8 cellular contexts compared by ENCODE assay signal in the genomic region with DNA sequence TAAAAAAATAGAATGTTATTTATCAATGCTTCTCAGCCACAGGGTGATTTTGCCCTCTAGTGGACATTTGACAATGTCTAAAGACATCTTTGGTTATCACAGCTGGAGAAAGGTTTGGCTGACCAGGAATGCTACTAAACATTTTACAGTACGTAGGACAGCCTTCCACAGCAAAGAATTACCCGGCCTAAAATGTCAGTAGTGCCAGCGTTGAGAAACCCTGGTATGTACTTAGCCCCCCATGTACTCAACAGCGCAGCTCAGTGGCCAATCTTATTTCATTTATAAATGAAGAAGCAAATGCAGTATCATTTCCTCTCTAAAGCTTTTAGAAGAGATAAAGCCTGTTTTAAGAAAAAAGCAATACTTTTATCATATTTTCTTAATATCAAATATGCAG. TPM values are rescaled to one million over a fixed set of nuclear protein-coding genes. Genes with fewer than 3 reads are reported as not detected.
A peak's percentile ranks its signal among the peaks of the same experiment; 100 is the strongest.
DNase-seq lines count a peak whose midpoint lies in the region; ATAC-seq and TF ChIP-seq lines count a peak whose summit lies in the region.

No MANE protein-coding gene starts in this region.

- H3K4me1 ChIP-seq in esophagus squamous epithelium: peaks cover 11 to 88% (median 62%) of the 10 kb centered on the region in 3 donors
- peaks cover 40% of the 10 kb centered on the region for H3K4me1 ChIP-seq in osteoblast (ENCODE audit: insufficient read depth, low read length)

- no peak for ATAC-seq in GM21423 (IDR thresholded peaks at IDR 0.05; ENCODE audit: unreplicated experiment)
- no peak for ATAC-seq in GM21381 (IDR thresholded peaks at IDR 0.05; ENCODE audit: unreplicated experiment)

- H3K4me2 ChIP-seq in osteoblast (ENCODE audit: insufficient read depth, low read length): no peak overlapping the region

- DNase-seq in NCI-H345 (lab: John Stamatoyannopoulos, UW) (peak; percentile 4), NCI-H345 treated with DMSO at 0.1 percent for 48 hours (lab: John Stamatoyannopoulos, UW; ENCODE audit: unreplicated experiment) (no peak), NCI-H1694 (lab: John Stamatoyannopoulos, UW) (peak; percentile 68), esophagus squamous epithelium (lab: John Stamatoyannopoulos, UW) (no peak), osteoblast (ENCODE audit: insufficient read length, low spot score, missing footprints) (peak; percentile 91)
- peak; percentile 46 for DNase-seq in activated CD4-positive, alpha-beta T cell treated with anti-CD3 and anti-CD28 coated beads, Interleukin-2, amount 50 U/mL, for 1 hour

- TF ChIP-seq CTCF in esophagus squamous epithelium (IDR thresholded peaks at IDR 0.05): peak; percentile 42 to 73 (median 60)
- peak; percentile 85 for TF ChIP-seq CTCF in osteoblast (IDR thresholded peaks at IDR 0.05; ENCODE audit: extremely low read depth, low read depth, low read length)

- H3K27me3 ChIP-seq in esophagus squamous epithelium (no peaks in the 10 kb centered on the region), osteoblast (ENCODE audit: insufficient read depth, low read length) (no peaks in the 10 kb centered on the region)

- H2AFZ ChIP-seq in osteoblast (ENCODE audit: low read length): no peak overlapping the region

- H3K9me3 ChIP-seq in esophagus squamous epithelium (no peaks in the 10 kb centered on the region), osteoblast (ENCODE audit: low read depth, low read length) (no peaks in the 10 kb centered on the region)

- peaks cover 97% of the 10 kb centered on the region for H3K79me2 ChIP-seq in osteoblast (ENCODE audit: insufficient read depth, low read length)

- WGBS in esophagus squamous epithelium, 2 donors: 9 to 11% methylated on average over 4 of the region's 4 CpGs

- H3K36me3 ChIP-seq in esophagus squamous epithelium (no peaks in the 10 kb centered on the region), osteoblast (ENCODE audit: insufficient read depth, low read length) (no peaks in the 10 kb centered on the region)

- TF ChIP-seq POLR2A in esophagus squamous epithelium (IDR thresholded peaks at IDR 0.05): no peak

- intact Hi-C loops in esophagus squamous epithelium (cut with DNase I): no loop called here

- peaks cover 88% of the 10 kb centered on the region for H4K20me1 ChIP-seq in osteoblast (ENCODE audit: insufficient read depth, low read length)

- H3K4me3 ChIP-seq in esophagus squamous epithelium (no peak overlapping the region), osteoblast (ENCODE audit: insufficient read depth, low read length) (no peak overlapping the region)

- H3K27ac ChIP-seq in esophagus squamous epithelium (no peak overlapping the region), osteoblast (ENCODE audit: low read depth, low read length) (no peak overlapping the region)

RNA-seq across cellular contexts. Expression of a gene that starts 5.8 kb away (rescaled TPM):
- total RNA-seq in esophagus squamous epithelium (100 to 1,000 TPM in 1 of 4 donors, 10 to 100 TPM in 3; 44.4 to 112 (median 67.5) TPM), osteoblast (101 and 108 TPM in 2 replicates)

RNA-seq across cellular contexts. Expression of a gene that starts 57.0 kb away (rescaled TPM):
- 100 to 1,000 TPM; 157 to 273 (median 211) TPM for total RNA-seq in esophagus squamous epithelium
- 197 and 221 TPM in 2 replicates for total RNA-seq in osteoblast

Comparison
In these comparisons a context has a peak if more than half of its experiments do, and no peak if none do; other contexts are left out.
1. DNase-seq: peak in NCI-H345 (single experiment), NCI-H1694 (single experiment), activated CD4-positive, alpha-beta T cell treated with anti-CD3 and anti-CD28 coated beads, Interleukin-2, amount 50 U/mL, for 1 hour (single experiment) and osteoblast (single experiment); none in NCI-H345 treated with DMSO at 0.1 percent for 48 hours (single experiment) and esophagus squamous epithelium (single experiment).